In genomic region chr1:229972600-229973296, GRCh38 we compare ENCODE assay signal across 13 cellular contexts.
DNase-seq lines count a peak whose midpoint lies in the region; ATAC-seq and TF ChIP-seq lines count a peak whose summit lies in the region.
"Had no signal": no experiment of that assay in that cellular context is flagged by ENCODE, and none has a peak within 500 bp of the region (broad histone marks: within the 10 kb centered on the region; RNA-seq: fewer than 3 reads in every experiment).

No MANE protein-coding gene starts in this region.

- no peaks in the 10 kb centered on the region for H3K36me3 ChIP-seq in GM06990 (ENCODE audit: control insufficient read depth, insufficient read depth, low read length)
- H3K36me3 ChIP-seq in endodermal cell (ENCODE audit: control insufficient read depth, insufficient read depth, low read length) = no peaks in the 10 kb centered on the region
- no peaks in the 10 kb centered on the region for H3K36me3 ChIP-seq in osteoblast (ENCODE audit: insufficient read depth, low read length)
- no peaks in the 10 kb centered on the region for H3K36me3 ChIP-seq in Peyer's patch

- H3K4me3 ChIP-seq in GM06990 (replicated peaks; ENCODE audit: low read depth, low read length) = no peak overlapping the region
- H3K4me3 ChIP-seq in endodermal cell (ENCODE audit: low read length) = no peak overlapping the region
- H3K4me3 ChIP-seq in osteoblast (ENCODE audit: insufficient read depth, low read length) = no peak overlapping the region
- H3K4me3 ChIP-seq in Peyer's patch = no peak overlapping the region

- H3K9me3 ChIP-seq in endodermal cell (ENCODE audit: control insufficient read depth, low read length) = no peaks in the 10 kb centered on the region
- no peaks in the 10 kb centered on the region for H3K9me3 ChIP-seq in osteoblast (ENCODE audit: low read depth, low read length)
- H3K9me3 ChIP-seq in Peyer's patch = peaks cover 0 to 9% (median 0%) of the 10 kb centered on the region in 4 donors

- H3K4me1 ChIP-seq in endodermal cell (ENCODE audit: control insufficient read depth, insufficient read depth, low read length) (no peaks in the 10 kb centered on the region), osteoblast (ENCODE audit: insufficient read depth, low read length) (no peaks in the 10 kb centered on the region), Peyer's patch (no peaks in the 10 kb centered on the region)

- no peaks in the 10 kb centered on the region for H3K79me2 ChIP-seq in osteoblast (ENCODE audit: insufficient read depth, low read length)

- TF ChIP-seq POLR2A in Peyer's patch (IDR thresholded peaks at IDR 0.05) = no peak

- H3K27ac ChIP-seq in endodermal cell (ENCODE audit: low read depth, low read length) = no peak overlapping the region
- no peak overlapping the region for H3K27ac ChIP-seq in osteoblast (ENCODE audit: low read depth, low read length)
- H3K27ac ChIP-seq in Peyer's patch = no peak overlapping the region
- H3K27ac ChIP-seq: VCaP had no signal

- H3K4me3 Mint-ChIP-seq in endodermal cell = no peak overlapping the region
- H3K4me3 Mint-ChIP-seq: dendritic cell treated with granulocyte-macrophage colony-stimulating factor and Interleukin-4, amounts not matched to agents 40 ng/mL and 50 ng/mL, for 4 days had no signal

- H3K4me2 ChIP-seq in osteoblast (ENCODE audit: insufficient read depth, low read length) = no peak overlapping the region

- WGBS in endodermal cell (ENCODE audit: insufficient coverage in 1 of 2, insufficient read length in 1 of 2), 2 experiments = 87 to 98% methylated on average over 6 to 9 of the region's 9 CpGs

- no peak for DNase-seq in GM06990 (ENCODE audit: extremely low read depth, insufficient read length)
- peak; percentile 20 for DNase-seq in KBM-7
- DNase-seq in endodermal cell = peak; percentile 87
- DNase-seq in osteoblast (ENCODE audit: insufficient read length, low spot score, missing footprints) = no peak
- no peak for DNase-seq in posterior vena cava (ENCODE audit: low spot score)
- no peak for DNase-seq in Peyer's patch
- DNase-seq: activated effector memory CD4-positive, alpha-beta T cell treated with anti-CD3 and anti-CD28 coated beads, Interleukin-2, amount 50 U/mL, for 16 hours; NCI-H1092 treated with DMSO at 0.1 percent for 48 hours; NK-92 treated with Interleukin-12 subunit alpha and Interleukin-12 subunit beta, amount 100 ng/mL, for 24 hours had no signal

- no peak overlapping the region for H3K9ac ChIP-seq in endodermal cell (ENCODE audit: extremely low read depth, low read length, poor library complexity, severe bottlenecking)

- H3K36me3 Mint-ChIP-seq in endodermal cell (ENCODE audit: low read depth) = no peaks in the 10 kb centered on the region

- intact Hi-C loops in posterior vena cava (cut with DNase I) = no loop called here

- peaks cover 23% of the 10 kb centered on the region for H3K9me3 Mint-ChIP-seq in endodermal cell

- no peaks in the 10 kb centered on the region for H4K20me1 ChIP-seq in osteoblast (ENCODE audit: insufficient read depth, low read length)

- no peaks in the 10 kb centered on the region for H3K27me3 Mint-ChIP-seq in endodermal cell (ENCODE audit: insufficient read depth)
- H3K27me3 Mint-ChIP-seq: dendritic cell treated with granulocyte-macrophage colony-stimulating factor and Interleukin-4, amounts not matched to agents 40 ng/mL and 50 ng/mL, for 4 days had no signal

- no peaks in the 10 kb centered on the region for H3K27me3 ChIP-seq in GM06990 (replicated peaks; ENCODE audit: control insufficient read depth, insufficient read depth, low read length)
- H3K27me3 ChIP-seq in endodermal cell (ENCODE audit: control insufficient read depth, insufficient read depth, low read length, poor library complexity, severe bottlenecking) = no peaks in the 10 kb centered on the region
- no peaks in the 10 kb centered on the region for H3K27me3 ChIP-seq in osteoblast (ENCODE audit: insufficient read depth, low read length)
- no peaks in the 10 kb centered on the region for H3K27me3 ChIP-seq in Peyer's patch

- H2AFZ ChIP-seq in osteoblast (ENCODE audit: low read length) = no peak overlapping the region

- in situ Hi-C loops in KBM-7 (cut with MboI; ENCODE audit: low pct_unique_long_range_greater_than_20kb, low sequenced_read_pairs) = no loop called here

- ATAC-seq in HG02870 (IDR thresholded peaks at IDR 0.05; ENCODE audit: unreplicated experiment) (no peak), HG03139 (IDR thresholded peaks at IDR 0.05; ENCODE audit: unreplicated experiment) (no peak)

- TF ChIP-seq CTCF in GM06990 (IDR thresholded peaks at IDR 0.05; ENCODE audit: insufficient read depth, low read length, poor library complexity, severe bottlenecking) (peak; percentile 42), endodermal cell (conservative IDR thresholded peaks at IDR 0.05) (peak; percentile 82), osteoblast (IDR thresholded peaks at IDR 0.05; ENCODE audit: extremely low read depth, low read depth, low read length) (peak; percentile 16), Peyer's patch (IDR thresholded peaks at IDR 0.05) (peak in 3 of 6 experiments; percentile 20 to 26 (median 22))

- H3K27ac Mint-ChIP-seq in endodermal cell = no peak overlapping the region
- H3K27ac Mint-ChIP-seq: dendritic cell treated with granulocyte-macrophage colony-stimulating factor and Interleukin-4, amounts not matched to agents 40 ng/mL and 50 ng/mL, for 4 days had no signal

- no peaks in the 10 kb centered on the region for H3K4me1 Mint-ChIP-seq in endodermal cell

Comparison
In these comparisons a context has a peak if more than half of its experiments do, and no peak if none do; other contexts are left out.
1. DNase-seq: peak in KBM-7 (single experiment) and endodermal cell (single experiment); none in GM06990 (single experiment), osteoblast (single experiment), posterior vena cava (single experiment) and Peyer's patch (0 of 3).